ENCODE assay signal across 22 cellular contexts in the genomic region with DNA sequence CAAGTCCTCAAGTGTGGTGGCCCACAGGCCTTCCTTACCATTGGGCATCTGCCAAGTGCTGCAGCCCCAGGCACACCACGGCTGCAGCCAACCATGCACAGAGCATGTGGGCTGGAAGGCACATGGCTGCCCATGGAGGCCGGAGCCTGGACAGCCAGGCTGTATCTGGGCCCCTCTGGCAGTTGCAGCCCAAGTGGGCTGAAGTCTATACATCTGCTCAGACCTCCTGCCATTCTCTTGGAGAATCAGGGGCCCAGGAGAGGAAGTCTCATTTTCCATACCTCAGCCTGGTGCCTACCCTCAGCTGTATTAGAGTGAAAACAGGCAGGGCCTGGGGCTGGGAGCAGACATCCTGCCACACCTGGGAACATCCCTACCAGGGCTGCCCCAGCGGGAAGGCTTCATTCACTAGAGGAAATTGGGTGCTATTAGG. TPM values are rescaled to one million over a fixed set of nuclear protein-coding genes. Genes with fewer than 3 reads are reported as not detected.
DNase-seq lines count a peak whose midpoint lies in the region; ATAC-seq, FAIRE-seq and TF ChIP-seq lines count a peak whose summit lies in the region.
"Had no signal": no experiment of that assay in that cellular context is flagged by ENCODE, and none has a peak within 500 bp of the region (broad histone marks: within the 10 kb centered on the region; RNA-seq: fewer than 3 reads in every experiment).

No MANE protein-coding gene starts in this region.

- H3K4me3 ChIP-seq in RWPE2 (ENCODE audit: severe bottlenecking) (no peak overlapping the region), spleen (no peak overlapping the region)
- H3K4me3 ChIP-seq: BLaER1, dorsolateral prefrontal cortex, PC-9, psoas muscle, upper lobe of left lung had no signal

- peak; percentile 56 for DNase-seq in EH (ENCODE audit: low read depth)
- DNase-seq in RWPE2 (ENCODE audit: low spot score): peak; percentile 16
- DNase-seq in kidney tubule cell (ENCODE audit: low spot score): peak; percentile 72
- DNase-seq in spleen: peak; percentile 54
- DNase-seq in Ammon's horn (ENCODE audit: low spot score): no peak
- no peak for DNase-seq in NCI-H1105 treated with DMSO at 0.1 percent for 48 hours (lab: John Stamatoyannopoulos, UW)
- DNase-seq in GM12892 (ENCODE audit: insufficient read length): no peak
- DNase-seq: amygdala; brain microvascular endothelial cell; hypothalamus; NCI-H1417 treated with DMSO at 0.1 percent for 48 hours; NCI-H2029 treated with DMSO at 0.1 percent for 48 hours; NCI-H524; NK-92 treated with Interleukin-12 subunit alpha and Interleukin-12 subunit beta, amount 100 ng/mL, for 24 hours; PC-9; psoas muscle; SHP77 treated with DMSO at 0.1 percent for 48 hours; stimulated activated CD4-positive, alpha-beta T cell treated with anti-CD3 and anti-CD28 coated beads, Interleukin-4, amount 100 ng/mL, for 24 hours had no signal

- H3K27me3 ChIP-seq in RWPE2 (ENCODE audit: insufficient read depth, poor library complexity, severe bottlenecking): no peaks in the 10 kb centered on the region
- H3K27me3 ChIP-seq in spleen (replicated peaks in 1 of 7): no peaks in the 10 kb centered on the region
- H3K27me3 ChIP-seq: BLaER1, brain microvascular endothelial cell, dorsolateral prefrontal cortex, upper lobe of left lung had no signal

- ATAC-seq in RWPE2 (ENCODE audit: low read depth): no peak

- no peaks in the 10 kb centered on the region for H3K4me1 ChIP-seq in RWPE2 (ENCODE audit: insufficient read depth, poor library complexity, severe bottlenecking)
- H3K4me1 ChIP-seq in spleen: no peaks in the 10 kb centered on the region
- H3K4me1 ChIP-seq: BLaER1, psoas muscle had no signal

- no peak overlapping the region for H3K27ac ChIP-seq in RWPE2 (ENCODE audit: poor library complexity, severe bottlenecking)
- no peak overlapping the region for H3K27ac ChIP-seq in spleen
- H3K27ac ChIP-seq: BLaER1, brain microvascular endothelial cell, dorsolateral prefrontal cortex, PC-9, psoas muscle, upper lobe of left lung had no signal

- H3K9me3 ChIP-seq in RWPE2 (ENCODE audit: severe bottlenecking) (no peaks in the 10 kb centered on the region), spleen (peaks cover 0 to 18% (median 10%) of the 10 kb centered on the region in 8 donors)

- TF ChIP-seq CTCF in RWPE2 (IDR thresholded peaks at IDR 0.05; ENCODE audit: poor library complexity, severe bottlenecking): no peak
- no peak for TF ChIP-seq CTCF in spleen (IDR thresholded peaks at IDR 0.05 in 8 of 11, conservative IDR thresholded peaks at IDR 0.05 in 3 of 11)

- FAIRE-seq in GM12892 (lab: Jason Lieb, UNC): no peak

- WGBS in spleen, 5 donors: 63 to 85% (median 82%) methylated on average over 3 of the region's 3 CpGs

- intact Hi-C loops in spleen (cut with DNase I; ENCODE audit: low total_unique reads): no loop called here

- no peak for TF ChIP-seq POLR2A in spleen (IDR thresholded peaks at IDR 0.05)
- no peak for TF ChIP-seq POLR2A in GM12892 (IDR thresholded peaks at IDR 0.05; ENCODE audit: low read depth, low read length)

- H3K36me3 ChIP-seq in RWPE2 (ENCODE audit: low read depth): no peaks in the 10 kb centered on the region
- H3K36me3 ChIP-seq in spleen: no peaks in the 10 kb centered on the region
- H3K36me3 ChIP-seq: BLaER1, brain microvascular endothelial cell, upper lobe of left lung had no signal

RNA-seq across cellular contexts. Expression of a gene that starts 47.9 kb away (rescaled TPM):
- 100 to 1,000 TPM in 1 of 7 donors, 10 to 100 TPM in 6; 18.2 to 118 (median 46.4) TPM for total RNA-seq in spleen
- 1 to 10 TPM; 4.8 to 6.7 (median 5.4) TPM for polyA plus RNA-seq in spleen
- not detected for polyA plus RNA-seq in GM12892 (2012; ENCODE audit: missing spikeins)
- total RNA-seq: A673 had no signal

Comparison
In these comparisons a context has a peak if more than half of its experiments do, and no peak if none do; other contexts are left out.
1. DNase-seq: peak in EH (single experiment), RWPE2 (single experiment), kidney tubule cell (single experiment) and spleen (single experiment); none in Ammon's horn (single experiment), NCI-H1105 treated with DMSO at 0.1 percent for 48 hours (single experiment) and GM12892 (single experiment).